9 cellular contexts compared by ENCODE assay signal in the genomic region with DNA sequence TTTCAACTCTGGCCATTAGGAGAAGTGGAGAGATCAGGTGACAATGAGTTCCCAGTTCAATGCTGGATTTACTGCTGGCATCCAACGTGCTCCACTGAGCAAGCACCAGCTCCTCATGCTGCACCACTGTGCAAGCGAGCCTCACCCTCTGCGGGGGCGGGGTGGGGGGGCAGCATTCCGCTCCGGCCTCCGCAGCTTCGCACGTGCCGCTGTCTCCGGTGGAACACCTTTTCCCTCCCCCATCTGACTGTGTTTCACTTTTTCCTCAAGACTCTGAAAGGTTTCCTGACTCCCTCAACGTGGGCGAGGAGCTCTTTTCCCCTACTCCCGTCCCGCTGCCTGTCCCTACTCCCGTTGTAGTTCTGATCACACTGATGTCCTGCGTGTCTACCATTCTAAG. TPM values are rescaled to one million over a fixed set of nuclear protein-coding genes. Genes with fewer than 3 reads are reported as not detected.
DNase-seq lines count a peak whose midpoint lies in the region; ATAC-seq lines count a peak whose summit lies in the region.
"Had no signal": no experiment of that assay in that cellular context is flagged by ENCODE, and none has a peak within 500 bp of the region (broad histone marks: within the 10 kb centered on the region; RNA-seq: fewer than 3 reads in every experiment).

No MANE protein-coding gene starts in this region.

- H3K4me3 ChIP-seq in iPS-20b (ENCODE audit: low read length), result peak overlapping the region; percentile 68; the same call in 1 of the 2 replicates

- H3K4me3 Mint-ChIP-seq in activated T-helper 17 cell treated with anti-CD3 and anti-CD28 coated beads, Interleukin-2, amount 50 U/mL, for 72 hours, result peak overlapping the region; percentile 60
- peak overlapping the region; percentile 67 to 88 for H3K4me3 Mint-ChIP-seq in stimulated activated naive B cell treated with anti-CD40 and anti-IgM and Interleukin-4, amounts not matched to agents 10 μg/mL and 1 μg/mL and 100 μg/mL, for 72 hours

- peaks cover 26% of the 10 kb centered on the region for H3K27me3 ChIP-seq in iPS-20b (ENCODE audit: insufficient read depth, low read length)

- no peaks in the 10 kb centered on the region for H3K9me3 Mint-ChIP-seq in activated T-helper 17 cell treated with anti-CD3 and anti-CD28 coated beads, Interleukin-2, amount 50 U/mL, for 72 hours
- no peaks in the 10 kb centered on the region for H3K9me3 Mint-ChIP-seq in stimulated activated naive B cell treated with anti-CD40 and anti-IgM and Interleukin-4, amounts not matched to agents 10 μg/mL and 1 μg/mL and 100 μg/mL, for 72 hours

- no peak for ATAC-seq in activated T-helper 17 cell treated with anti-CD3 and anti-CD28 coated beads, Interleukin-2, amount 50 U/mL, for 72 hours (replicated peaks)
- no peak for ATAC-seq in stimulated activated naive B cell treated with anti-CD40 and anti-IgM and Interleukin-4, amounts not matched to agents 10 μg/mL and 1 μg/mL and 100 μg/mL, for 72 hours (replicated peaks)

- no peaks in the 10 kb centered on the region for H3K9me3 ChIP-seq in iPS-20b (ENCODE audit: insufficient read depth, low read depth, low read length)

- H3K36me3 ChIP-seq in iPS-20b (ENCODE audit: insufficient read depth, low read depth, low read length), result no peaks in the 10 kb centered on the region

- H3K27ac Mint-ChIP-seq in activated T-helper 17 cell treated with anti-CD3 and anti-CD28 coated beads, Interleukin-2, amount 50 U/mL, for 72 hours, result no peak overlapping the region
- no peak overlapping the region for H3K27ac Mint-ChIP-seq in stimulated activated naive B cell treated with anti-CD40 and anti-IgM and Interleukin-4, amounts not matched to agents 10 μg/mL and 1 μg/mL and 100 μg/mL, for 72 hours

- no peaks in the 10 kb centered on the region for H3K36me3 Mint-ChIP-seq in activated T-helper 17 cell treated with anti-CD3 and anti-CD28 coated beads, Interleukin-2, amount 50 U/mL, for 72 hours (ENCODE audit: low read depth)
- no peaks in the 10 kb centered on the region for H3K36me3 Mint-ChIP-seq in stimulated activated naive B cell treated with anti-CD40 and anti-IgM and Interleukin-4, amounts not matched to agents 10 μg/mL and 1 μg/mL and 100 μg/mL, for 72 hours

- no peak overlapping the region for H3K9ac ChIP-seq in iPS-20b (ENCODE audit: low read depth, low read length)

- peaks cover 8% of the 10 kb centered on the region for H3K27me3 Mint-ChIP-seq in activated T-helper 17 cell treated with anti-CD3 and anti-CD28 coated beads, Interleukin-2, amount 50 U/mL, for 72 hours
- H3K27me3 Mint-ChIP-seq in stimulated activated naive B cell treated with anti-CD40 and anti-IgM and Interleukin-4, amounts not matched to agents 10 μg/mL and 1 μg/mL and 100 μg/mL, for 72 hours, result peaks cover 34 to 39% of the 10 kb centered on the region in 2 donors

- H3K4me1 ChIP-seq in iPS-20b (ENCODE audit: insufficient read depth, low read length), result peaks cover 4% of the 10 kb centered on the region; the same call in 1 of the 2 replicates

- in situ Hi-C loops in G401 (cut with HindIII; ENCODE audit: low sequenced_read_pairs), result no loop called here

- H3K4me1 Mint-ChIP-seq in activated T-helper 17 cell treated with anti-CD3 and anti-CD28 coated beads, Interleukin-2, amount 50 U/mL, for 72 hours, result peaks cover 6% of the 10 kb centered on the region
- peaks cover 7 to 11% of the 10 kb centered on the region in 2 donors for H3K4me1 Mint-ChIP-seq in stimulated activated naive B cell treated with anti-CD40 and anti-IgM and Interleukin-4, amounts not matched to agents 10 μg/mL and 1 μg/mL and 100 μg/mL, for 72 hours

- H3K27ac ChIP-seq in iPS-20b (ENCODE audit: low read length), result no peak overlapping the region

- DNase-seq in NCI-H1417 (lab: John Stamatoyannopoulos, UW) (peak in 2 of 3 experiments; percentile 56 to 74), NCI-H1417 treated with DMSO at 0.1 percent for 48 hours (lab: John Stamatoyannopoulos, UW) (no peak), NCI-H2029 (lab: John Stamatoyannopoulos, UW) (no peak), G401 (ENCODE audit: low spot score) (no peak), ureter (ENCODE audit: low spot score) (no peak)
- no peak for DNase-seq in stimulated activated naive B cell treated with anti-CD40 and anti-IgM and Interleukin-4, amounts not matched to agents 10 μg/mL and 1 μg/mL and 100 μg/mL, for 72 hours
- DNase-seq: occipital lobe had no signal

RNA-seq across cellular contexts. Expression of a gene that starts 0.8 kb away (rescaled TPM):
- total RNA-seq in activated T-helper 17 cell treated with anti-CD3 and anti-CD28 coated beads, Interleukin-2, amount 50 U/mL, for 72 hours, result 1 to 10 TPM in 1 of 2 donors, under 1 TPM in 1; 0.22 to 1.2 TPM
- not detected in 2 replicates for total RNA-seq in G401 (2014; rRNA removed; shearing (Covaris generic))
- total RNA-seq in ureter, result 15.2 TPM
- total RNA-seq: occipital lobe had no signal

RNA-seq across cellular contexts. Expression of a gene that starts 32.9 kb away (rescaled TPM):
- under 1 TPM in 1 of 2 donors, not detected in 1; 0.08 TPM for total RNA-seq in activated T-helper 17 cell treated with anti-CD3 and anti-CD28 coated beads, Interleukin-2, amount 50 U/mL, for 72 hours
- 0.74 and 1.1 TPM in 2 replicates for total RNA-seq in G401 (2014; rRNA removed; shearing (Covaris generic))
- 4.8 TPM for total RNA-seq in ureter

Comparison
In these comparisons a context has a peak if more than half of its experiments do, and no peak if none do; other contexts are left out.
1. DNase-seq: peak in NCI-H1417 (2 of 3); none in NCI-H1417 treated with DMSO at 0.1 percent for 48 hours (single experiment), stimulated activated naive B cell treated with anti-CD40 and anti-IgM and Interleukin-4, amounts not matched to agents 10 μg/mL and 1 μg/mL and 100 μg/mL, for 72 hours (single experiment), NCI-H2029 (single experiment), G401 (single experiment) and ureter (single experiment).